Comparison of ENCODE assay signal across 8 cellular contexts in genomic region chr5:173016621-173017046, GRCh38. TPM values are rescaled to one million over a fixed set of nuclear protein-coding genes. Genes with fewer than 3 reads are reported as not detected.
DNase-seq lines count a peak whose midpoint lies in the region; ATAC-seq and TF ChIP-seq lines count a peak whose summit lies in the region.

No MANE protein-coding gene starts in this region.

- H2BK120ac ChIP-seq in IMR-90 (ENCODE audit: low read depth, low read length), result no peak overlapping the region

- no CpG with 5 or more reads among the region's 4 CpGs for WGBS in IMR-90 (ENCODE audit: extremely low coverage in 2 of 2, insufficient read length in 1 of 2), 2 experiments
- 36 to 39% methylated on average over 4 of the region's 4 CpGs for WGBS in lung, 2 donors
- WGBS in upper lobe of left lung, 2 donors, result 35 to 46% methylated on average over 4 of the region's 4 CpGs

- no peak overlapping the region for H2BK20ac ChIP-seq in IMR-90 (ENCODE audit: low read depth, low read length)

- H3K4me2 ChIP-seq in IMR-90 (ENCODE audit: low read depth, low read length), result peak overlapping the region; percentile 3; the same call in 1 of the 2 replicates

- in situ Hi-C loops in IMR-90 (cut with MboI; ENCODE audit: low sequenced_read_pairs), result no loop called here

- no peak overlapping the region for H4K5ac ChIP-seq in IMR-90 (ENCODE audit: low read depth, low read length)

- no peak overlapping the region for H2AFZ ChIP-seq in IMR-90 (replicated peaks; ENCODE audit: low read length, poor library complexity)

- H4K91ac ChIP-seq in IMR-90 (ENCODE audit: insufficient read depth, low read depth, low read length), result no peak overlapping the region

- POLR2A ChIA-PET in AG04449 (lab: Yijun Ruan, JAX) (interaction anchor here (1.0 kb wide), 1 partner anchor 13 kb away, joined by 3 read pairs; no protein-coding TSS in a partner anchor), IMR-90 (lab: Charles Lee; ENCODE audit: unreplicated experiment) (no interaction called here)

- CTCF ChIA-PET in AG04449 (lab: Yijun Ruan, JAX) (interaction anchor here (1.0 to 1.8 kb wide), 2 partner anchors 22 to 61 kb away, joined by 3 to 4 read pairs; no protein-coding TSS in a partner anchor), IMR-90 (lab: Yijun Ruan, JAX) (interaction anchor here (0.7 kb wide), 1 partner anchor 22 kb away, joined by 3 read pairs; no protein-coding TSS in a partner anchor)

- 0 out of 4 replicates have a peak overlapping the region, but pooled peaks of 1 of the 2 experiments have one; percentile 8 for H4K8ac ChIP-seq in IMR-90 (ENCODE audit: low read depth in 2 of 2, low read length in 2 of 2)

- intact Hi-C loops in IMR-90 (cut with micrococcal nuclease), result no loop called here

- peaks cover 37 to 79% of the 10 kb centered on the region in 2 experiments for H3K79me1 ChIP-seq in IMR-90 (ENCODE audit: low read depth in 1 of 2, low read length in 2 of 2)

- peak overlapping the region; percentile 65 for H2BK5ac ChIP-seq in IMR-90 (ENCODE audit: low read depth, low read length, poor library complexity, severe bottlenecking)

- TF ChIP-seq RAD21 in IMR-90 (IDR thresholded peaks at IDR 0.05; ENCODE audit: low read length), result no peak

- no peak overlapping the region for H2AK5ac ChIP-seq in IMR-90 (ENCODE audit: low read depth, low read length)

- H4K20me1 ChIP-seq in IMR-90 (ENCODE audit: insufficient read depth, low read length), result peaks cover 31% of the 10 kb centered on the region

- H2BK15ac ChIP-seq in IMR-90 (ENCODE audit: low read depth, low read length), result 0 out of 3 replicates have a peak overlapping the region, but pooled peaks have one; percentile 7

- H3K27me3 ChIP-seq in IMR-90 (ENCODE audit: control insufficient read depth, insufficient read depth, low read length) (no peaks in the 10 kb centered on the region), lung (ENCODE audit: control insufficient read depth, insufficient read depth) (no peaks in the 10 kb centered on the region), upper lobe of left lung (no peaks in the 10 kb centered on the region)

- ATAC-seq in IMR-90 (ENCODE audit: low read depth), result peak; percentile 74
- ATAC-seq in lung (ENCODE audit: insufficient read depth, low FRiP score), result no peak
- peak; percentile 65 to 84 for ATAC-seq in upper lobe of left lung (ENCODE audit: low FRiP score in 2 of 2)
- no peak for ATAC-seq in HG03439 (IDR thresholded peaks at IDR 0.05; ENCODE audit: unreplicated experiment)

- no peak overlapping the region for H3K4ac ChIP-seq in IMR-90 (ENCODE audit: low read depth, low read length)

- H3K18ac ChIP-seq in IMR-90 (ENCODE audit: low read depth, low read length), result no peak overlapping the region

- TF ChIP-seq CTCF in AG04449 (IDR thresholded peaks at IDR 0.05; ENCODE audit: insufficient read depth, low read length, missing control alignments) (no peak), IMR-90 (conservative IDR thresholded peaks at IDR 0.05; ENCODE audit: low read depth, low read length) (no peak), lung (IDR thresholded peaks at IDR 0.05; ENCODE audit: control extremely low read depth, extremely low read depth) (no peak), upper lobe of left lung (IDR thresholded peaks at IDR 0.05) (no peak)

- H3K56ac ChIP-seq in IMR-90 (ENCODE audit: extremely low read depth, insufficient read depth, low read length), result no peak overlapping the region

- H3K23ac ChIP-seq in IMR-90 (ENCODE audit: low read depth, low read length), result no peak overlapping the region

- no peak overlapping the region for H2AK9ac ChIP-seq in IMR-90 (replicated peaks; ENCODE audit: low read depth, low read length, poor library complexity)

- H3K4me3 ChIP-seq in AG04449 (ENCODE audit: low read depth, low read length) (no peak overlapping the region), IMR-90 (ENCODE audit: insufficient read depth, low read depth, low read length) (no peak overlapping the region), lung (no peak overlapping the region), upper lobe of left lung (no peak overlapping the region)

- no peaks in the 10 kb centered on the region for H3K9me3 ChIP-seq in IMR-90 (ENCODE audit: control insufficient read depth, insufficient read depth, low read length)
- H3K9me3 ChIP-seq in lung (ENCODE audit: control insufficient read depth in 2 of 2, insufficient read depth in 1 of 2, low read length in 1 of 2), result no peaks in the 10 kb centered on the region
- H3K9me3 ChIP-seq in upper lobe of left lung, result no peaks in the 10 kb centered on the region

- H3K27ac ChIP-seq in IMR-90 (ENCODE audit: insufficient read depth, low read length) (peak overlapping the region; percentile 22; the same call in 1 of the 2 replicates), lung (ENCODE audit: low read depth in 1 of 2, low read length in 1 of 2) (peak overlapping the region; percentile 40 to 45), upper lobe of left lung (peak overlapping the region; percentile 54 to 86 (median 75))

- BruUV-seq in IMR-90 (replicated peaks; lab: Mats Ljungman, UMichigan), result no TSS peak

- peaks cover 20% of the 10 kb centered on the region for H3K9me1 ChIP-seq in IMR-90 (ENCODE audit: insufficient read depth, low read length)

- H3K4me1 ChIP-seq in IMR-90 (ENCODE audit: control insufficient read depth, insufficient read depth, low read length), result peaks cover 15% of the 10 kb centered on the region
- H3K4me1 ChIP-seq in lung (ENCODE audit: control insufficient read depth in 2 of 2, insufficient read depth in 2 of 2, low read length in 2 of 2), result peaks cover 11 to 17% of the 10 kb centered on the region in 2 donors
- peaks cover 41 to 63% (median 56%) of the 10 kb centered on the region in 4 donors for H3K4me1 ChIP-seq in upper lobe of left lung

- TF ChIP-seq POLR2A in IMR-90 (IDR thresholded peaks at IDR 0.05; ENCODE audit: low read depth, low read length) (no peak), upper lobe of left lung (IDR thresholded peaks at IDR 0.05) (peak in 1 of 4 donors; percentile 56)

- peak in 1 of 4 donors; percentile 80 for TF ChIP-seq EP300 in upper lobe of left lung (IDR thresholded peaks at IDR 0.05)

- H3K36me3 ChIP-seq in IMR-90 (ENCODE audit: control insufficient read depth, insufficient read depth, low read length) (peaks cover 11% of the 10 kb centered on the region; the same call in 1 of the 2 replicates), lung (ENCODE audit: control insufficient read depth in 2 of 2, insufficient read depth in 2 of 2, low read length in 2 of 2) (peaks cover 2 to 8% of the 10 kb centered on the region in 2 donors), upper lobe of left lung (peaks cover 7 to 15% (median 12%) of the 10 kb centered on the region in 4 donors)

- dilution Hi-C loops in IMR-90 (cut with HindIII; ENCODE audit: low sequenced_read_pairs, unreplicated experiment), result no loop called here

- H3K9ac ChIP-seq in IMR-90 (ENCODE audit: low read depth, low read length), result no peak overlapping the region

- DNase-seq in AG04449 (ENCODE audit: low read depth, low spot score) (peak; percentile 34), IMR-90 (peak; percentile 71), dedifferentiated amniotic fluid mesenchymal stem cell (ENCODE audit: extremely low spot score) (peak; percentile 76), lung (ENCODE audit: low spot score) (no peak), upper lobe of left lung (peak in 1 of 2 donors; percentile 68), GOT3 (lab: John Stamatoyannopoulos, UW) (no peak), mesenteric fat pad (ENCODE audit: low spot score) (no peak)

- no peak overlapping the region; the same call in none of the 2 replicates for H3K14ac ChIP-seq in IMR-90 (replicated peaks; ENCODE audit: low read depth, low read length)

TF ChIP-seq in IMR-90, 13 proteins besides CTCF, POLR2A, EP300 and RAD21 (continues in another document):
- TF ChIP-seq ELK1 (IDR thresholded peaks at IDR 0.05; ENCODE audit: borderline replicate concordance, low read depth, low read length) (no peak), NFE2L2 (IDR thresholded peaks at IDR 0.05; ENCODE audit: low read depth, low read length) (no peak), SMC3 (IDR thresholded peaks at IDR 0.05; ENCODE audit: low read depth, low read length) (no peak), CHD1 (IDR thresholded peaks at IDR 0.05; ENCODE audit: low read depth, low read length) (no peak)

RNA-seq across cellular contexts. Expression of gene ATP6V0E1, which starts 33.1 kb away (rescaled TPM):
- total RNA-seq in IMR-90 (2012; rRNA removed) (277 and 299 TPM in 2 replicates), lung (100 to 1,000 TPM; 113 to 262 TPM), upper lobe of left lung (100 to 1,000 TPM in 4 of 6 donors, 10 to 100 TPM in 2; 58.7 to 317 (median 198) TPM), mesenteric fat pad (319 TPM)
- polyA plus RNA-seq in IMR-90 (2012; rRNA removed) (258 TPM in 2 replicates), lung (100 to 1,000 TPM; 444 to 502 TPM)
- 96.0 and 111 TPM in 2 replicates for polyA plus RNA-seq in IMR-90 (2012; cell fraction: cytosol; rRNA removed)
- 16.9 and 96.8 TPM in 2 replicates for polyA plus RNA-seq in IMR-90 (2012; cell fraction: nucleus; rRNA removed; ENCODE audit: low replicate concordance)

RNA-seq across cellular contexts. Expression of gene CREBRF, which starts 39.5 kb away (rescaled TPM):
- 11.1 and 16.1 TPM in 2 replicates for total RNA-seq in IMR-90 (2012; rRNA removed)
- polyA plus RNA-seq in IMR-90 (2012; rRNA removed), result 3.0 and 3.2 TPM in 2 replicates
- 0.56 and 0.80 TPM in 2 replicates for polyA plus RNA-seq in IMR-90 (2012; cell fraction: cytosol; rRNA removed)
- polyA plus RNA-seq in IMR-90 (2012; cell fraction: nucleus; rRNA removed; ENCODE audit: low replicate concordance), result 1.5 and 18.2 TPM in 2 replicates
- 10 to 100 TPM; 22.8 to 48.5 TPM for total RNA-seq in lung
- 1 to 10 TPM; 8.1 to 8.7 TPM for polyA plus RNA-seq in lung
- 10 to 100 TPM; 22.0 to 65.0 (median 38.0) TPM for total RNA-seq in upper lobe of left lung
- 18.4 TPM for total RNA-seq in mesenteric fat pad

RNA-seq across cellular contexts. Expression of gene RPL26L1, which starts 57.4 kb away (rescaled TPM):
- total RNA-seq in IMR-90 (2012; rRNA removed), result 109 and 118 TPM in 2 replicates
- polyA plus RNA-seq in IMR-90 (2012; rRNA removed), result 134 and 140 TPM in 2 replicates
- polyA plus RNA-seq in IMR-90 (2012; cell fraction: cytosol; rRNA removed), result 54.4 and 111 TPM in 2 replicates
- polyA plus RNA-seq in IMR-90 (2012; cell fraction: nucleus; rRNA removed; ENCODE audit: low replicate concordance), result 60.2 and 86.2 TPM in 2 replicates
- 10 to 100 TPM; 29.2 to 33.8 TPM for total RNA-seq in lung
- polyA plus RNA-seq in lung, result 10 to 100 TPM; 69.3 to 81.1 TPM
- 10 to 100 TPM; 10.5 to 31.0 (median 23.9) TPM for total RNA-seq in upper lobe of left lung
- 28.2 TPM for total RNA-seq in mesenteric fat pad

Comparison
In these comparisons a context has a peak if more than half of its experiments do, and no peak if none do; other contexts are left out.
1. DNase-seq: peak in AG04449 (single experiment), IMR-90 (single experiment) and dedifferentiated amniotic fluid mesenchymal stem cell (single experiment); none in lung (single experiment), GOT3 (single experiment) and mesenteric fat pad (single experiment).
2. ATAC-seq: peak in IMR-90 (single experiment) and upper lobe of left lung (2 of 2); none in lung (single experiment) and HG03439 (single experiment).
3. H3K27ac ChIP-seq: peak in every context shown above with its lines; median percentile 75 in upper lobe of left lung; 42 in lung; 22 in IMR-90.